Comparison of ENCODE assay signal across 26 cellular contexts in the genomic region with DNA sequence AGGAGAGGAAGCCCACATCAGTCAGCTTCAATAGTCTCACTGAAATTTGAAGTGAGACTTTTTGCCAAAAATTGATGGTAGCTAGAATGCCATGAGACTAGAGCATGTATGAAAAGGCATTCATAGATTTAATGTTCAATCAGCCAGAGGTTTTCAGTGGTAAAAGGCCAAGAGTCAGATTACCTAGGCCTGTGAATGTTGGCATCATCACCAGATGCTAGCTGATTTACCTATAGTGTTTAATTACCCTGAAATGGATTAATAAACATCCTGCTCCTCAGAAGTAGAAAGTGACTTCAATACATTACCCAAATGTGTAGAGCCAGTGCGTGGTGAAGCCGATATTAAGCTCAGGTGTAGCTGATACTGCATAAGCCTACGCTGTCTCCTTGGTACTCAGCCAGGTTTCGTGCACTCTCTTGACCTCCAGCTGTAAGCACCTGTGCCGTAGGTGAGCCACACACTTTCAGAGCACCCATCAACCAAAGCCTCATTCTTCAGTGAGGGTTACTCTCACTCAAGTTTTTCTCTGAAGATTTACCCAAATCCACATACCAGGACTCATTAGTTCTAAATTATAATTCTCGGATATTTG.
"Had no signal": no experiment of that assay in that cellular context is flagged by ENCODE, and none has a peak within 500 bp of the region (broad histone marks: within the 10 kb centered on the region; RNA-seq: fewer than 3 reads in every experiment).

No MANE protein-coding gene starts in this region.

- H3K36me3 ChIP-seq: esophagus squamous epithelium, heart right ventricle, left lung, spleen, tibial artery, upper lobe of left lung had no signal

- H3K4me3 ChIP-seq: esophagus squamous epithelium, heart right ventricle, left lung, psoas muscle, skin epidermis, spleen, testis, tibial artery, upper lobe of left lung had no signal

- H3K27ac ChIP-seq: esophagus squamous epithelium, heart right ventricle, left lung, psoas muscle, skin epidermis, spleen, testis, tibial artery, upper lobe of left lung had no signal

- ATAC-seq: effector memory CD8-positive, alpha-beta T cell; heart right ventricle; left cardiac atrium; left lung; naive thymus-derived CD8-positive, alpha-beta T cell; psoas muscle; right cardiac atrium; stimulated activated memory B cell treated with anti-CD40 and anti-IgM and Interleukin-4, amounts not matched to agents 10 μg/mL and 1 μg/mL and 100 μg/mL, for 72 hours; stimulated activated naive CD8-positive, alpha-beta T cell treated with anti-CD3 and anti-CD28 coated beads, Interleukin-15, Interleukin-2, amounts not matched to agents 100 U/mL and 50 U/mL, for 24 hours had no signal

- H3K36me3 Mint-ChIP-seq: naive thymus-derived CD8-positive, alpha-beta T cell; stimulated activated memory B cell treated with anti-CD40 and anti-IgM and Interleukin-4, amounts not matched to agents 10 μg/mL and 1 μg/mL and 100 μg/mL, for 72 hours had no signal

- DNase-seq: cortex of kidney; effector memory CD8-positive, alpha-beta T cell; erythroblast; esophagus squamous epithelium; foreskin melanocyte; glutamatergic neuron; heart right ventricle; hippocampal formation; left cardiac atrium; left lung; mammary epithelial cell; naive thymus-derived CD8-positive, alpha-beta T cell; nephron progenitor cell; nucleus accumbens; posterior cingulate gyrus; psoas muscle; right cardiac atrium; spleen; stimulated activated CD4-positive, alpha-beta T cell treated with anti-CD3 and anti-CD28 coated beads, Interleukin-4, amount 100 ng/mL, for 4 hours; stimulated activated naive CD8-positive, alpha-beta T cell treated with anti-CD3 and anti-CD28 coated beads, Interleukin-15, Interleukin-2, amounts not matched to agents 100 U/mL and 50 U/mL, for 24 hours; substantia nigra; testis; tibial artery; upper lobe of left lung had no signal

- H3K27ac Mint-ChIP-seq: effector memory CD8-positive, alpha-beta T cell; naive thymus-derived CD8-positive, alpha-beta T cell; nephron progenitor cell; stimulated activated memory B cell treated with anti-CD40 and anti-IgM and Interleukin-4, amounts not matched to agents 10 μg/mL and 1 μg/mL and 100 μg/mL, for 72 hours had no signal

- H3K27me3 ChIP-seq: esophagus squamous epithelium, heart right ventricle, left lung, spleen, testis, tibial artery, upper lobe of left lung had no signal

- H3K4me1 ChIP-seq: esophagus squamous epithelium, heart right ventricle, left lung, psoas muscle, spleen, testis, tibial artery, upper lobe of left lung had no signal

- H3K9me3 Mint-ChIP-seq: nephron progenitor cell had no signal

- H3K9me3 ChIP-seq: esophagus squamous epithelium, heart right ventricle, psoas muscle, testis, tibial artery, upper lobe of left lung had no signal
